In genomic region chr2:70103531-70104061, GRCh38 we compare ENCODE assay signal across 10 cellular contexts. TPM values are rescaled to one million over a fixed set of nuclear protein-coding genes. Genes with fewer than 3 reads are reported as not detected.
DNase-seq lines count a peak whose midpoint lies in the region; ATAC-seq and TF ChIP-seq lines count a peak whose summit lies in the region.
"Had no signal": no experiment of that assay in that cellular context is flagged by ENCODE, and none has a peak within 500 bp of the region (broad histone marks: within the 10 kb centered on the region; RNA-seq: fewer than 3 reads in every experiment).

No MANE protein-coding gene starts in this region.

- no peak for ATAC-seq in Panc1
- no peak for ATAC-seq in stimulated activated naive CD8-positive, alpha-beta T cell treated with anti-CD3 and anti-CD28 coated beads, Interleukin-15, Interleukin-2, amounts not matched to agents 100 U/mL and 50 U/mL, for 24 hours
- ATAC-seq in GM21390 (IDR thresholded peaks at IDR 0.05; ENCODE audit: unreplicated experiment), result no peak
- ATAC-seq: left ventricle myocardium superior had no signal

- no peaks in the 10 kb centered on the region for H3K36me3 ChIP-seq in Panc1 (ENCODE audit: control insufficient read depth, insufficient read depth, low read length)
- no peaks in the 10 kb centered on the region for H3K36me3 ChIP-seq in hepatocyte (replicated peaks; ENCODE audit: insufficient read depth, low read depth)

- intact Hi-C loops in Panc1 (cut with micrococcal nuclease; ENCODE audit: unreplicated experiment), result no loop called here

- H3K27ac ChIP-seq in Panc1 (ENCODE audit: low read length) (peak overlapping the region; percentile 56), hepatocyte (peak overlapping the region; percentile 82)

- BruUV-seq in Panc1 (replicated peaks; lab: Mats Ljungman, UMichigan), result no TSS peak

- peak overlapping the region; percentile 30 for H2AFZ ChIP-seq in hepatocyte

- peaks cover 14% of the 10 kb centered on the region for H3K4me1 ChIP-seq in Panc1 (ENCODE audit: control insufficient read depth, insufficient read depth, low read length)
- peaks cover 16% of the 10 kb centered on the region for H3K4me1 ChIP-seq in hepatocyte (ENCODE audit: insufficient read depth)

- H4K20me1 ChIP-seq in hepatocyte (ENCODE audit: insufficient read depth, poor library complexity, severe bottlenecking), result no peaks in the 10 kb centered on the region

- 96% methylated on average over 5 of the region's 5 CpGs for WGBS in hepatocyte (ENCODE audit: low lambda C conversion rate, missing lambda C conversion rate)

- TF ChIP-seq CTCF in Panc1 (IDR thresholded peaks at IDR 0.05) (no peak), hepatocyte (IDR thresholded peaks at IDR 0.05; ENCODE audit: poor library complexity) (no peak)

- H3K9me2 ChIP-seq in hepatocyte (replicated peaks; ENCODE audit: insufficient read depth), result no peaks in the 10 kb centered on the region

- POLR2A ChIA-PET in Panc1 (lab: Charles Lee), result interaction anchor here (0.6 to 1.2 kb wide), 2 partner anchors 21 to 31 kb away, joined by 6 to 14 read pairs; no protein-coding TSS in a partner anchor

- no peak overlapping the region for H3K4me3 ChIP-seq in Panc1 (ENCODE audit: low read depth in 2 of 2, low read length in 2 of 2)
- no peak overlapping the region for H3K4me3 ChIP-seq in hepatocyte

- H3K4me2 ChIP-seq in hepatocyte, result no peak overlapping the region

- no peaks in the 10 kb centered on the region for H3K9me3 ChIP-seq in Panc1 (ENCODE audit: control insufficient read depth, insufficient read depth, low read depth, low read length)
- H3K9me3 ChIP-seq in hepatocyte (ENCODE audit: low read depth), result no peaks in the 10 kb centered on the region

- in situ Hi-C loops in Panc1 (cut with HindIII; ENCODE audit: low pct_unique_long_range_greater_than_20kb, low sequenced_read_pairs), result no loop called here

- H3K79me2 ChIP-seq in hepatocyte, result no peaks in the 10 kb centered on the region

- DNase-seq in NOMO-1 (lab: John Stamatoyannopoulos, UW; ENCODE audit: unreplicated experiment in 2 of 2) (peak; percentile 34 to 54), NOMO-1 treated with dmso at 0.1 percent for 144 hours (lab: John Stamatoyannopoulos, UW; ENCODE audit: unreplicated experiment) (no peak), Panc1 (ENCODE audit: low read depth, low spot score) (no peak), hepatocyte (ENCODE audit: low spot score) (no peak), HCEC 1CT (no peak), NCI-H1694 treated with DMSO at 0.1 percent for 48 hours (lab: John Stamatoyannopoulos, UW) (no peak)
- DNase-seq in stimulated activated naive CD8-positive, alpha-beta T cell treated with anti-CD3 and anti-CD28 coated beads, Interleukin-15, Interleukin-2, amounts not matched to agents 100 U/mL and 50 U/mL, for 24 hours, result peak; percentile 42
- DNase-seq: 8988T, left ventricle myocardium superior had no signal

- H3K27me3 ChIP-seq in Panc1 (ENCODE audit: control insufficient read depth, insufficient read depth, low read length), result no peaks in the 10 kb centered on the region
- no peaks in the 10 kb centered on the region for H3K27me3 ChIP-seq in hepatocyte

- CTCF ChIA-PET in Panc1 (lab: Charles Lee), result no interaction called here

RNA-seq across cellular contexts. Expression of gene PCBP1, which starts 16.3 kb away (rescaled TPM):
- total RNA-seq in Panc1 (2021; ENCODE audit: unreplicated experiment), result 276 TPM
- polyA plus RNA-seq in Panc1 (2012; ENCODE audit: insufficient read length), result 289 TPM
- total RNA-seq in hepatocyte, result 88.5 and 97.1 TPM in 2 replicates
- 180 and 183 TPM in 2 replicates for polyA plus RNA-seq in hepatocyte

Comparison
In these comparisons a context has a peak if more than half of its experiments do, and no peak if none do; other contexts are left out.
1. DNase-seq: peak in NOMO-1 (2 of 2) and stimulated activated naive CD8-positive, alpha-beta T cell treated with anti-CD3 and anti-CD28 coated beads, Interleukin-15, Interleukin-2, amounts not matched to agents 100 U/mL and 50 U/mL, for 24 hours (single experiment); none in NOMO-1 treated with dmso at 0.1 percent for 144 hours (single experiment), Panc1 (single experiment), hepatocyte (single experiment), HCEC 1CT (single experiment) and NCI-H1694 treated with DMSO at 0.1 percent for 48 hours (single experiment).